8 cellular contexts compared by ENCODE assay signal in the genomic region with DNA sequence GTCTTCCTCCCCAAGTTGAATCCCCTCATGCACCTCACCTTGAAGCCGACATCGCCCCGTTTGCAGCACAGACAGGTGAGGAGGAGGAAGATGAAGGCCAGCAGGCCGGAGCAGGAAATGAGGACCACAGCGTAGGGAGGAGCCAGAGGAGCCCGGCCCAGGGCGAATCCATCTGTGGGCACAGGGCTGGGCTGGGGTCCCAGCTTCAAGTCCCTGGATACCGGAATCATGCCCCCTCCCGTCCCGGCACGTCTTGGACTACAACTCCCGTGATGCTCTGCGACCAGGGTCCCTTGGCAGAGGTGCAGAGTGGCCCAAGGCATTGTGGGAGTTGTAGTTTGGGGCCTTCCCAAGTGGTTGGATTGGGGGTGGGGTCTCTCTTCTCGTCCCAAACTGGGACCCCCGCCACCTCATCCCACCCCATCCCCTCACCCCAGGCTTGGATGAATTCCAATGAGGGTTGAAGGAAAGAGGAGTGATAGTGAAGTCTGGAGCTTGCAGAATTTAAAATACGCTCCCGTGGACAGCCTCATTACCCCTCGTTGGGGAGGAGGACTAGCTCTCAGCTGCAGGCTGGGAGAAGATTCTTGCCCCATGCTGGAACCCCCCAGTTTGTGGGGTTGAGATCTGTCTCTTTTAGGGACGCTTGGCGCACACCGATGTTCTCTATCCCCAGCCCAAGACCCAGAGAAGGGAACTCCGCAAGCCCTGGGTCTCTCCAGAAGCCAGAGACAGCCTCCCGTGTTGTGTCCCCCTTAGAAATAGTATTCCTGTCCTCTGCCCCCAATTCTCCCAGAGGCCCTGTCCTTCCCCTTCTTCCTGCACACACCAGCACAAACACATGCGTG. TPM values are rescaled to one million over a fixed set of nuclear protein-coding genes. Genes with fewer than 3 reads are reported as not detected.
DNase-seq lines count a peak whose midpoint lies in the region; ATAC-seq lines count a peak whose summit lies in the region.

No MANE protein-coding gene starts in this region.

- H3K36me3 ChIP-seq in CD4-positive, alpha-beta memory T cell (ENCODE audit: insufficient read depth, low read length) = no peaks in the 10 kb centered on the region

- H3K27me3 Mint-ChIP-seq in CD4-positive, alpha-beta memory T cell = no peaks in the 10 kb centered on the region
- H3K27me3 Mint-ChIP-seq in T-helper 1 cell treated with Interleukin-12 subunit alpha and Interleukin-12 subunit beta and Interleukin-4 antibody, amounts not matched to agents 30 μg/mL and 1 μg/mL, for 36 hours (ENCODE audit: low read depth) = no peaks in the 10 kb centered on the region

- H3K27ac ChIP-seq in CD4-positive, alpha-beta memory T cell (ENCODE audit: low read depth, low read length) = peak overlapping the region; percentile 39
- H3K27ac ChIP-seq in right cardiac atrium (ENCODE audit: low read length) = no peak overlapping the region

- peak overlapping the region in 7 of 8 donors; percentile 87 to 94 (median 90) for H3K4me3 Mint-ChIP-seq in CD4-positive, alpha-beta memory T cell
- H3K4me3 Mint-ChIP-seq in T-helper 1 cell treated with Interleukin-12 subunit alpha and Interleukin-12 subunit beta and Interleukin-4 antibody, amounts not matched to agents 30 μg/mL and 1 μg/mL, for 36 hours = peak overlapping the region; percentile 83

- CTCF ChIA-PET in CD4-positive, alpha-beta memory T cell (lab: Charles Lee; ENCODE audit: partially characterized antibody) = interaction anchor here (0.7 to 8.0 kb wide), 3 partner anchors 21 to 90 kb away, joined by 3 to 203 read pairs (median 3); no protein-coding TSS in a partner anchor

- peak overlapping the region; percentile 43 to 76 for H3K4me3 ChIP-seq in CD4-positive, alpha-beta memory T cell (ENCODE audit: low read length in 2 of 2)
- H3K4me3 ChIP-seq in Jurkat, Clone E6-1 (ENCODE audit: low read length) = peak overlapping the region; percentile 63
- H3K4me3 ChIP-seq in right cardiac atrium (ENCODE audit: low read length) = no peak overlapping the region

- no peaks in the 10 kb centered on the region for H3K9me3 ChIP-seq in CD4-positive, alpha-beta memory T cell (ENCODE audit: control insufficient read depth in 1 of 2, low read length in 2 of 2)
- no peaks in the 10 kb centered on the region for H3K9me3 ChIP-seq in right cardiac atrium (ENCODE audit: control insufficient read depth, low read length)

- H3K4me1 Mint-ChIP-seq in CD4-positive, alpha-beta memory T cell = peaks cover 8 to 16% (median 12%) of the 10 kb centered on the region in 4 donors
- peaks cover 8% of the 10 kb centered on the region for H3K4me1 Mint-ChIP-seq in T-helper 1 cell treated with Interleukin-12 subunit alpha and Interleukin-12 subunit beta and Interleukin-4 antibody, amounts not matched to agents 30 μg/mL and 1 μg/mL, for 36 hours (ENCODE audit: low read depth)

- intact Hi-C loops in CD4-positive, alpha-beta memory T cell (cut with micrococcal nuclease) = loop anchor here (1.0 to 5.0 kb wide), 5 partner anchors 63 to 1132 kb away; a partner anchor contains a TSS
- intact Hi-C loops in right cardiac atrium (cut with DNase I) = loop anchor here in 1 of 4 donors (10.0 kb wide), 1 partner anchor 54 kb away; no protein-coding TSS in a partner anchor

- peaks cover 27% of the 10 kb centered on the region for H3K4me1 ChIP-seq in CD4-positive, alpha-beta memory T cell (ENCODE audit: insufficient read depth, low read length)
- no peaks in the 10 kb centered on the region for H3K4me1 ChIP-seq in right cardiac atrium (ENCODE audit: control insufficient read depth, insufficient read depth, low read length)

- H3K27me3 ChIP-seq in CD4-positive, alpha-beta memory T cell (ENCODE audit: insufficient read depth, low read length) = no peaks in the 10 kb centered on the region
- no peaks in the 10 kb centered on the region for H3K27me3 ChIP-seq in right cardiac atrium (ENCODE audit: control insufficient read depth, insufficient read depth)

- DNase-seq in CD4-positive, alpha-beta memory T cell = peak; percentile 72 to 85 (median 73)
- peak; percentile 68 for DNase-seq in Jurkat, Clone E6-1 (ENCODE audit: low read depth, low spot score)
- peak in 55 of 56 donors; percentile 30 to 89 (median 73) for DNase-seq in amygdala (lab: John Stamatoyannopoulos, UW)
- peak; percentile 71 to 86 (median 85) for DNase-seq in right cardiac atrium
- peak; percentile 76 for DNase-seq in retina

- 10% methylated on average over 24 of the region's 24 CpGs for WGBS in right cardiac atrium

- POLR2A ChIA-PET in CD4-positive, alpha-beta memory T cell (lab: Charles Lee; ENCODE audit: partially characterized antibody) = interaction anchor here (0.5 to 2.1 kb wide), 7 partner anchors 18 to 691 kb away, joined by 3 to 9 read pairs (median 3); a partner anchor contains a TSS

- H3K27ac Mint-ChIP-seq in CD4-positive, alpha-beta memory T cell = peak overlapping the region; percentile 75 to 92 (median 88)
- peak overlapping the region; percentile 62 for H3K27ac Mint-ChIP-seq in T-helper 1 cell treated with Interleukin-12 subunit alpha and Interleukin-12 subunit beta and Interleukin-4 antibody, amounts not matched to agents 30 μg/mL and 1 μg/mL, for 36 hours

- peaks cover 7 to 14% of the 10 kb centered on the region in 2 donors for H3K36me3 Mint-ChIP-seq in CD4-positive, alpha-beta memory T cell
- H3K36me3 Mint-ChIP-seq in T-helper 1 cell treated with Interleukin-12 subunit alpha and Interleukin-12 subunit beta and Interleukin-4 antibody, amounts not matched to agents 30 μg/mL and 1 μg/mL, for 36 hours (ENCODE audit: low read depth) = no peaks in the 10 kb centered on the region

- ATAC-seq in right cardiac atrium (peak; percentile 79 to 80), GM19328 (IDR thresholded peaks at IDR 0.05; ENCODE audit: unreplicated experiment) (no peak), GM18873 (IDR thresholded peaks at IDR 0.05; ENCODE audit: low FRiP score, unreplicated experiment) (no peak)

- H3K9me3 Mint-ChIP-seq in CD4-positive, alpha-beta memory T cell = no peaks in the 10 kb centered on the region
- H3K9me3 Mint-ChIP-seq in T-helper 1 cell treated with Interleukin-12 subunit alpha and Interleukin-12 subunit beta and Interleukin-4 antibody, amounts not matched to agents 30 μg/mL and 1 μg/mL, for 36 hours = no peaks in the 10 kb centered on the region

RNA-seq across cellular contexts. Expression of a gene that starts 1.0 kb away (rescaled TPM):
- total RNA-seq in CD4-positive, alpha-beta memory T cell = 10 to 100 TPM; 18.5 to 20.6 TPM
- under 1 TPM in 1 of 2 donors, not detected in 1; 0.17 TPM for polyA plus RNA-seq in CD4-positive, alpha-beta memory T cell
- polyA plus RNA-seq in Jurkat, Clone E6-1 (2012; ENCODE audit: insufficient read depth, insufficient read length) = 2.8 TPM
- 1 to 10 TPM; 3.1 to 7.2 (median 5.5) TPM for total RNA-seq in right cardiac atrium
- polyA plus RNA-seq in right cardiac atrium = 2.9 TPM

RNA-seq across cellular contexts. Expression of a gene that starts 41.3 kb away (rescaled TPM):
- not detected for total RNA-seq in CD4-positive, alpha-beta memory T cell
- polyA plus RNA-seq in CD4-positive, alpha-beta memory T cell = under 1 TPM in 1 of 2 donors, not detected in 1; 0.13 TPM
- polyA plus RNA-seq in Jurkat, Clone E6-1 (2012; ENCODE audit: insufficient read depth, insufficient read length) = not detected
- under 1 TPM in 2 of 4 donors, not detected in 2; 0.25 to 0.76 TPM for total RNA-seq in right cardiac atrium
- 0.14 TPM for polyA plus RNA-seq in right cardiac atrium

RNA-seq across cellular contexts. Expression of a gene that starts 41.5 kb away (rescaled TPM):
- 10 to 100 TPM; 74.9 to 89.0 TPM for total RNA-seq in CD4-positive, alpha-beta memory T cell
- 10 to 100 TPM; 30.1 to 31.3 TPM for polyA plus RNA-seq in CD4-positive, alpha-beta memory T cell
- polyA plus RNA-seq in Jurkat, Clone E6-1 (2012; ENCODE audit: insufficient read depth, insufficient read length) = 55.2 TPM
- 10 to 100 TPM; 26.0 to 35.0 (median 29.2) TPM for total RNA-seq in right cardiac atrium
- polyA plus RNA-seq in right cardiac atrium = 27.4 TPM

RNA-seq across cellular contexts. Expression of a gene that starts 55.3 kb away (rescaled TPM):
- total RNA-seq in CD4-positive, alpha-beta memory T cell = 1 to 10 TPM; 2.5 to 3.6 TPM
- polyA plus RNA-seq in CD4-positive, alpha-beta memory T cell = under 1 TPM; 0.18 to 0.22 TPM
- polyA plus RNA-seq in Jurkat, Clone E6-1 (2012; ENCODE audit: insufficient read depth, insufficient read length) = 0.22 TPM
- total RNA-seq in right cardiac atrium = under 1 TPM; 0.20 to 0.75 (median 0.23) TPM
- polyA plus RNA-seq in right cardiac atrium = 0.16 TPM

Comparison
In these comparisons a context has a peak if more than half of its experiments do, and no peak if none do; other contexts are left out.
1. ATAC-seq: peak in right cardiac atrium (2 of 2); none in GM19328 (single experiment) and GM18873 (single experiment).
2. Peak in every context shown above with its lines, with median percentiles within 50 percentile points of each other: DNase-seq.